Comparison of ENCODE assay signal across 1 cellular context in the genomic region with DNA sequence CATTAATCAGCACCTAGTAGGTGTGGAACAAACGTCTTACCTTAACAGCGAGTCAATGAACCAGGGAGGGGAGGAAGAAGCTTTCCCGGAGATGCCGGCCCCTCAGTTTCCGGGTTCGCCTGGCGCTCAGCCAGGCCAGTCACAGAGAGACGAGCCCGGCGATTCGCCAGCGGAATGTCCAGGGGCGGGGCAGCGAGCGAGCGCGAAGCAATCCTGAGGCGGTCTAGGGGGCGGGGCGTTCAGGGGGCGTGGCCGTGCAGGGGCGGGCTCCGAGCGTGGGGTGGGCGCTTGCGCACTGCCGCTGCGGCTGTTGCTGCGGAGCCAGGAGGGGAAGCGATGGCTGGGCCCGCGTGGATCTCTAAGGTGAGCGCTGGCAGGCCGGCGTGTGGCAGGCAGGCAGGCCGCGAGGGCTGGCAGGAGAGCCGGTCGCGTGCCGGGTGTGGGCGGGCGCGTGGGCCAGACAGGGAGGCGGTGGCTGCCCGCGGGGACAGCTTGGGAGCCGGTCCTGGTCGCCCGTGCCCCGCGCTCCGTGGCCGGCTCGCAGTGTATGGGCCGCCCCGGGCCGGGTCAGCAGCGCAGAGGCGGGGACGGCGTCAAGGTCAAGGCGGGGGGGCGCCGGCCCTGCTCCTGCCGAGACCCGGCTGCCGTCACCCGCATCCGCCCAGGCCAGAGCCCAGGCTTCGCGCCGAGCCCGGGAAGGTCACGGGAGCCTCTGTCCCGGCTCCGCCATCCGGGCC.
TF ChIP-seq lines count a peak whose summit lies in the region.

Gene IDH3A, plus strand, starts transcription at position 295 of the 737 bp plus-strand sequence. Its CDS starts 42 bp downstream, at position 337.

TF ChIP-seq in HepG2, 621 proteins besides CTCF, POLR2A, EP300 and RAD21 (continued from another document and continues in another):
- TF ChIP-seq ZHX1 (CRISPR knock-in tag; IDR thresholded peaks at IDR 0.05; ENCODE audit: low read depth) (no peak), HHEX (CRISPR knock-in tag; IDR thresholded peaks at IDR 0.05) (no peak), POLR2AphosphoS2 (IDR thresholded peaks at IDR 0.05; ENCODE audit: low read depth, low read length) (no peak), SMARCC2 (IDR thresholded peaks at IDR 0.05) (no peak), ZNF354B (CRISPR knock-in tag; IDR thresholded peaks at IDR 0.05) (no peak), ZNF510 (CRISPR knock-in tag; IDR thresholded peaks at IDR 0.05; ENCODE audit: low read depth) (no peak), THAP11 (CRISPR knock-in tag; IDR thresholded peaks at IDR 0.05) (peak; percentile 58), POLR2G (IDR thresholded peaks at IDR 0.05; ENCODE audit: low read depth, low read length) (peak; percentile 73), ZNF558 (CRISPR knock-in tag; IDR thresholded peaks at IDR 0.05; ENCODE audit: borderline replicate concordance) (peak; percentile 64; the same call in 1 of the 2 replicates), ATF3 (CRISPR knock-in tag; IDR thresholded peaks at IDR 0.05) (no peak), MAZ (IDR thresholded peaks at IDR 0.05; ENCODE audit: borderline replicate concordance, low read depth, low read length) (0 out of 2 replicates have a peak, but pooled peaks have one; percentile 55), MAZ (CRISPR knock-in tag; IDR thresholded peaks at IDR 0.05; ENCODE audit: low read depth) (peak; percentile 72), CCAR2 (optimal IDR thresholded peaks at IDR 0.05; ENCODE audit: low read depth, low read length) (no peak), KAT7 (CRISPR knock-in tag; IDR thresholded peaks at IDR 0.05; ENCODE audit: borderline replicate concordance) (peak; percentile 68; the same call in 1 of the 2 replicates), ZNF746 (CRISPR knock-in tag; IDR thresholded peaks at IDR 0.05) (no peak), ZFYVE20 (CRISPR knock-in tag; IDR thresholded peaks at IDR 0.05; ENCODE audit: borderline replicate concordance, low read depth) (no peak), ZFP90 (CRISPR knock-in tag; IDR thresholded peaks at IDR 0.05; ENCODE audit: borderline replicate concordance) (no peak), MAFG (CRISPR knock-in tag; IDR thresholded peaks at IDR 0.05) (no peak), ARID2 (CRISPR knock-in tag; IDR thresholded peaks at IDR 0.05; ENCODE audit: borderline replicate concordance) (no peak), IRF2 (CRISPR knock-in tag; IDR thresholded peaks at IDR 0.05) (0 out of 2 replicates have a peak, but pooled peaks have one; percentile 7), ZNF703 (CRISPR knock-in tag; IDR thresholded peaks at IDR 0.05; ENCODE audit: borderline replicate concordance) (no peak), RFX3 (CRISPR knock-in tag; IDR thresholded peaks at IDR 0.05) (no peak), ZSCAN5A (CRISPR knock-in tag; IDR thresholded peaks at IDR 0.05; ENCODE audit: borderline replicate concordance) (no peak), FOXP4 (CRISPR knock-in tag; IDR thresholded peaks at IDR 0.05) (no peak), SOX5 (CRISPR knock-in tag; IDR thresholded peaks at IDR 0.05; ENCODE audit: borderline replicate concordance) (no peak), EHMT2 (IDR thresholded peaks at IDR 0.05; ENCODE audit: borderline replicate concordance, low read depth, low read length) (no peak), MXI1 (IDR thresholded peaks at IDR 0.05; ENCODE audit: borderline replicate concordance, low read depth, low read length) (peak; percentile 63; the same call in 1 of the 3 replicates), ZNF136 (CRISPR knock-in tag; IDR thresholded peaks at IDR 0.05; ENCODE audit: low read depth) (no peak), THYN1 (CRISPR knock-in tag; IDR thresholded peaks at IDR 0.05; ENCODE audit: borderline replicate concordance, low read depth) (no peak), RFX5 (IDR thresholded peaks at IDR 0.05; ENCODE audit: low read depth, low read length) (no peak), ZSCAN20 (CRISPR knock-in tag; IDR thresholded peaks at IDR 0.05; ENCODE audit: borderline replicate concordance) (no peak; the same call in 1 of the 2 replicates), ZNF841 (CRISPR knock-in tag; IDR thresholded peaks at IDR 0.05; ENCODE audit: borderline replicate concordance) (no peak), ZNF317 (CRISPR knock-in tag; IDR thresholded peaks at IDR 0.05) (no peak), ZNF691 (CRISPR knock-in tag; IDR thresholded peaks at IDR 0.05; ENCODE audit: borderline replicate concordance, low read depth) (peak; percentile 55; the same call in 1 of the 2 replicates), XBP1 (CRISPR knock-in tag; IDR thresholded peaks at IDR 0.05) (no peak), ZNF367 (CRISPR knock-in tag; IDR thresholded peaks at IDR 0.05; ENCODE audit: borderline replicate concordance) (no peak), AHR (CRISPR knock-in tag; IDR thresholded peaks at IDR 0.05) (no peak), DRAP1 (CRISPR knock-in tag; IDR thresholded peaks at IDR 0.05) (0 out of 2 replicates have a peak, but pooled peaks have one; percentile 20), EEA1 (CRISPR knock-in tag; IDR thresholded peaks at IDR 0.05; ENCODE audit: borderline replicate concordance) (no peak), SSRP1 (CRISPR knock-in tag; IDR thresholded peaks at IDR 0.05) (no peak), ZNF160 (CRISPR knock-in tag; IDR thresholded peaks at IDR 0.05) (no peak), SPEN (CRISPR knock-in tag; IDR thresholded peaks at IDR 0.05; ENCODE audit: low read depth) (no peak), ZFP62 (CRISPR knock-in tag; IDR thresholded peaks at IDR 0.05) (no peak), ZNF766 (CRISPR knock-in tag; IDR thresholded peaks at IDR 0.05; ENCODE audit: borderline replicate concordance) (no peak), ONECUT2 (CRISPR knock-in tag; IDR thresholded peaks at IDR 0.05) (no peak), ZNF20 (CRISPR knock-in tag; IDR thresholded peaks at IDR 0.05) (no peak), NR2F2 (IDR thresholded peaks at IDR 0.05; ENCODE audit: borderline replicate concordance, low read depth) (no peak), U2AF2 (IDR thresholded peaks at IDR 0.05; ENCODE audit: low read depth, low read length) (no peak), ZNF782 (CRISPR knock-in tag; IDR thresholded peaks at IDR 0.05; ENCODE audit: borderline replicate concordance) (no peak), HES4 (CRISPR knock-in tag; IDR thresholded peaks at IDR 0.05; ENCODE audit: borderline replicate concordance) (peak; percentile 84; the same call in 1 of the 2 replicates)
- TF ChIP-seq, protein P1, sequence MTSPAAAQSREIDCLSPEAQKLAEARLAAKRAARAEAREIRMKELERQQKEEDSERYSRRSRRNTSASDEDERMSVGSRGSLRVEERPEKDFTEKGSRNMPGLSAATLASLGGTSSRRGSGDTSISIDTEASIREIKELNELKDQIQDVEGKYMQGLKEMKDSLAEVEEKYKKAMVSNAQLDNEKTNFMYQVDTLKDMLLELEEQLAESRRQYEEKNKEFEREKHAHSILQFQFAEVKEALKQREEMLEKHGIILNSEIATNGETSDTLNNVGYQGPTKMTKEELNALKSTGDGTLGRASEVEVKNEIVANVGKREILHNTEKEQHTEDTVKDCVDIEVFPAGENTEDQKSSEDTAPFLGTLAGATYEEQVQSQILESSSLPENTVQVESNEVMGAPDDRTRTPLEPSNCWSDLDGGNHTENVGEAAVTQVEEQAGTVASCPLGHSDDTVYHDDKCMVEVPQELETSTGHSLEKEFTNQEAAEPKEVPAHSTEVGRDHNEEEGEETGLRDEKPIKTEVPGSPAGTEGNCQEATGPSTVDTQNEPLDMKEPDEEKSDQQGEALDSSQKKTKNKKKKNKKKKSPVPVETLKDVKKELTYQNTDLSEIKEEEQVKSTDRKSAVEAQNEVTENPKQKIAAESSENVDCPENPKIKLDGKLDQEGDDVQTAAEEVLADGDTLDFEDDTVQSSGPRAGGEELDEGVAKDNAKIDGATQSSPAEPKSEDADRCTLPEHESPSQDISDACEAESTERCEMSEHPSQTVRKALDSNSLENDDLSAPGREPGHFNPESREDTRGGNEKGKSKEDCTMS (CRISPR knock-in tag; conservative IDR thresholded peaks at IDR 0.05) = no peak
- TF ChIP-seq, protein P2, sequence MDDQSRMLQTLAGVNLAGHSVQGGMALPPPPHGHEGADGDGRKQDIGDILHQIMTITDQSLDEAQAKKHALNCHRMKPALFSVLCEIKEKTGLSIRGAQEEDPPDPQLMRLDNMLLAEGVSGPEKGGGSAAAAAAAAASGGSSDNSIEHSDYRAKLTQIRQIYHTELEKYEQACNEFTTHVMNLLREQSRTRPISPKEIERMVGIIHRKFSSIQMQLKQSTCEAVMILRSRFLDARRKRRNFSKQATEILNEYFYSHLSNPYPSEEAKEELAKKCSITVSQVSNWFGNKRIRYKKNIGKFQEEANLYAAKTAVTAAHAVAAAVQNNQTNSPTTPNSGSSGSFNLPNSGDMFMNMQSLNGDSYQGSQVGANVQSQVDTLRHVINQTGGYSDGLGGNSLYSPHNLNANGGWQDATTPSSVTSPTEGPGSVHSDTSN (CRISPR knock-in tag; IDR thresholded peaks at IDR 0.05; ENCODE audit: borderline replicate concordance) = no peak
- TF ChIP-seq, protein P3, sequence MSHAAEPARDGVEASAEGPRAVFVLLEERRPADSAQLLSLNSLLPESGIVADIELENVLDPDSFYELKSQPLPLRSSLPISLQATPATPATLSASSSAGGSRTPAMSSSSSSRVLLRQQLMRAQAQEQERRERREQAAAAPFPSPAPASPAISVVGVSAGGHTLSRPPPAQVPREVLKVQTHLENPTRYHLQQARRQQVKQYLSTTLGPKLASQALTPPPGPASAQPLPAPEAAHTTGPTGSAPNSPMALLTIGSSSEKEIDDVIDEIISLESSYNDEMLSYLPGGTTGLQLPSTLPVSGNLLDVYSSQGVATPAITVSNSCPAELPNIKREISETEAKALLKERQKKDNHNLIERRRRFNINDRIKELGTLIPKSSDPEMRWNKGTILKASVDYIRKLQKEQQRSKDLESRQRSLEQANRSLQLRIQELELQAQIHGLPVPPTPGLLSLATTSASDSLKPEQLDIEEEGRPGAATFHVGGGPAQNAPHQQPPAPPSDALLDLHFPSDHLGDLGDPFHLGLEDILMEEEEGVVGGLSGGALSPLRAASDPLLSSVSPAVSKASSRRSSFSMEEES (CRISPR knock-in tag; IDR thresholded peaks at IDR 0.05) = no peak
- TF ChIP-seq, protein P4, sequence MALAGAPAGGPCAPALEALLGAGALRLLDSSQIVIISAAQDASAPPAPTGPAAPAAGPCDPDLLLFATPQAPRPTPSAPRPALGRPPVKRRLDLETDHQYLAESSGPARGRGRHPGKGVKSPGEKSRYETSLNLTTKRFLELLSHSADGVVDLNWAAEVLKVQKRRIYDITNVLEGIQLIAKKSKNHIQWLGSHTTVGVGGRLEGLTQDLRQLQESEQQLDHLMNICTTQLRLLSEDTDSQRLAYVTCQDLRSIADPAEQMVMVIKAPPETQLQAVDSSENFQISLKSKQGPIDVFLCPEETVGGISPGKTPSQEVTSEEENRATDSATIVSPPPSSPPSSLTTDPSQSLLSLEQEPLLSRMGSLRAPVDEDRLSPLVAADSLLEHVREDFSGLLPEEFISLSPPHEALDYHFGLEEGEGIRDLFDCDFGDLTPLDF (CRISPR knock-in tag; IDR thresholded peaks at IDR 0.05) = no peak
